7 cellular contexts compared by ENCODE assay signal in genomic region chr4:21276046-21276445, GRCh38.
"Had no signal": no experiment of that assay in that cellular context is flagged by ENCODE, and none has a peak within 500 bp of the region (broad histone marks: within the 10 kb centered on the region; RNA-seq: fewer than 3 reads in every experiment).

No MANE protein-coding gene starts in this region.

- DNase-seq: IMR-90, KBM-7, KG1 had no signal

- H3K27ac ChIP-seq: HL-60, KMS-11 had no signal

- ATAC-seq: HepG2, K562 had no signal

- H3K9ac ChIP-seq: KMS-11 had no signal

- H3K4me2 ChIP-seq: KMS-11 had no signal

- H3K4me3 ChIP-seq: K562 had no signal
